ENCODE assay signal across 19 cellular contexts in genomic region chr13:20550799-20551198, GRCh38. TPM values are rescaled to one million over a fixed set of nuclear protein-coding genes. Genes with fewer than 3 reads are reported as not detected.
DNase-seq lines count a peak whose midpoint lies in the region; ATAC-seq, FAIRE-seq and TF ChIP-seq lines count a peak whose summit lies in the region.
"Had no signal": no experiment of that assay in that cellular context is flagged by ENCODE, and none has a peak within 500 bp of the region (broad histone marks: within the 10 kb centered on the region; RNA-seq: fewer than 3 reads in every experiment).

No MANE protein-coding gene starts in this region.

- H3K27me3 ChIP-seq in bronchial epithelial cell (ENCODE audit: control insufficient read depth, insufficient read depth, low read length) (no peaks in the 10 kb centered on the region), layer of hippocampus (ENCODE audit: control insufficient read depth, insufficient read depth, low read length) (no peaks in the 10 kb centered on the region), Caco-2 (replicated peaks; ENCODE audit: control insufficient read depth, insufficient read depth, low read length) (no peaks in the 10 kb centered on the region)
- H3K27me3 ChIP-seq: brain microvascular endothelial cell had no signal

- intact Hi-C loops in sciatic nerve (cut with DNase I) (no loop called here), Caco-2 (cut with micrococcal nuclease; ENCODE audit: unreplicated experiment) (loop anchor here (1.0 kb wide), 1 partner anchor 55 kb away; no protein-coding TSS in a partner anchor)

- no peak overlapping the region for H3K4me3 ChIP-seq in bronchial epithelial cell (ENCODE audit: low read depth, low read length)
- no peak overlapping the region for H3K4me3 ChIP-seq in Caco-2 (ENCODE audit: low read depth, low read length)
- H3K4me3 ChIP-seq: skin epidermis had no signal

- H3K27me3 Mint-ChIP-seq in mesothelial cell of epicardium (ENCODE audit: low read depth) (no peaks in the 10 kb centered on the region), Caco-2 (ENCODE audit: insufficient read depth, unreplicated experiment) (no peaks in the 10 kb centered on the region)

- H3K9me3 ChIP-seq in Caco-2: no peaks in the 10 kb centered on the region; the same call in 1 of the 2 replicates

- CTCF ChIA-PET in Caco-2 (lab: Charles Lee): no interaction called here

- peaks cover 7% of the 10 kb centered on the region for H3K4me1 ChIP-seq in Caco-2

- H3K4me3 Mint-ChIP-seq in mesothelial cell of epicardium (no peak overlapping the region), Caco-2 (ENCODE audit: unreplicated experiment) (no peak overlapping the region)
- H3K4me3 Mint-ChIP-seq: activated naive CD8-positive, alpha-beta T cell treated with anti-CD3 and anti-CD28 coated beads, Interleukin-2, amount 10 ng/mL, durations not matched to agents 7 days and 5 days; activated T-cell treated with anti-CD3 and anti-CD28 coated beads, Interleukin-2, amount 50 U/mL, for 72 hours; natural killer cell had no signal

- H3K36me3 ChIP-seq in bronchial epithelial cell (ENCODE audit: control insufficient read depth, insufficient read depth, low read length) (no peaks in the 10 kb centered on the region), Caco-2 (ENCODE audit: control insufficient read depth, insufficient read depth, low read length) (no peaks in the 10 kb centered on the region)
- H3K36me3 ChIP-seq: brain microvascular endothelial cell had no signal

- BruUV-seq in Caco-2 (replicated peaks; lab: Mats Ljungman, UMichigan): no TSS peak

- TF ChIP-seq CTCF in bronchial epithelial cell (IDR thresholded peaks at IDR 0.05; ENCODE audit: insufficient read depth, low read length, severe bottlenecking): no peak
- no peak for TF ChIP-seq CTCF in mesothelial cell of epicardium (IDR thresholded peaks at IDR 0.05; ENCODE audit: unreplicated experiment)
- TF ChIP-seq CTCF in Caco-2 (IDR thresholded peaks at IDR 0.05; ENCODE audit: insufficient read depth in 1 of 2, low read depth in 1 of 2, low read length in 1 of 2, severe bottlenecking in 1 of 2, unreplicated experiment in 1 of 2): no peak

- H3K4me1 Mint-ChIP-seq in mesothelial cell of epicardium: peaks cover 17% of the 10 kb centered on the region
- H3K4me1 Mint-ChIP-seq in Caco-2 (ENCODE audit: low read depth, unreplicated experiment): no peaks in the 10 kb centered on the region

- H3K36me3 Mint-ChIP-seq in mesothelial cell of epicardium: no peaks in the 10 kb centered on the region
- H3K36me3 Mint-ChIP-seq in Caco-2 (ENCODE audit: insufficient read depth, unreplicated experiment): no peaks in the 10 kb centered on the region
- H3K36me3 Mint-ChIP-seq: activated naive CD8-positive, alpha-beta T cell treated with anti-CD3 and anti-CD28 coated beads, Interleukin-2, amount 10 ng/mL, durations not matched to agents 7 days and 5 days; natural killer cell had no signal

- H3K27ac ChIP-seq in layer of hippocampus (ENCODE audit: low read depth, low read length): peak overlapping the region; percentile 81
- H3K27ac ChIP-seq: brain microvascular endothelial cell had no signal

- H3K9me3 Mint-ChIP-seq in mesothelial cell of epicardium (no peaks in the 10 kb centered on the region), Caco-2 (ENCODE audit: unreplicated experiment) (no peaks in the 10 kb centered on the region)
- H3K9me3 Mint-ChIP-seq: activated naive CD8-positive, alpha-beta T cell treated with anti-CD3 and anti-CD28 coated beads, Interleukin-2, amount 10 ng/mL, durations not matched to agents 7 days and 5 days; activated T-cell treated with anti-CD3 and anti-CD28 coated beads, Interleukin-2, amount 50 U/mL, for 72 hours; natural killer cell had no signal

- FAIRE-seq in bronchial epithelial cell (lab: Jason Lieb, UNC): no peak

- peak; percentile 7 for DNase-seq in EL
- peak; percentile 24 for DNase-seq in LHCN-M2 (ENCODE audit: low read depth)
- peak; percentile 4 for DNase-seq in bronchial epithelial cell (ENCODE audit: low read depth)
- DNase-seq in mesothelial cell of epicardium (ENCODE audit: low spot score in 2 of 2, unreplicated experiment in 2 of 2): no peak
- no peak for DNase-seq in sciatic nerve (ENCODE audit: low spot score)
- no peak for DNase-seq in Caco-2
- DNase-seq: activated naive CD8-positive, alpha-beta T cell treated with anti-CD3 and anti-CD28 coated beads, Interleukin-2, amount 10 ng/mL, durations not matched to agents 7 days and 5 days; activated T-cell treated with anti-CD3 and anti-CD28 coated beads, Interleukin-2, amount 50 U/mL, for 72 hours; brain microvascular endothelial cell; islet precursor cell; mesenchymal stem cell; natural killer cell; NCI-H187 treated with DMSO at 0.1 percent for 48 hours; SHP77; stimulated activated CD4-positive, alpha-beta T cell treated with anti-CD3 and anti-CD28 coated beads, Interleukin-4, amount 100 ng/mL, for 24 hours had no signal

- ATAC-seq in sciatic nerve: no peak
- no peak for ATAC-seq in HG03378 (IDR thresholded peaks at IDR 0.05; ENCODE audit: unreplicated experiment)
- ATAC-seq: activated CD4-positive, CD25-positive, alpha-beta regulatory T cell treated with anti-CD3 and anti-CD28 coated beads, Interleukin-2, amount 50 U/mL, for 24 hours; activated T-cell treated with anti-CD3 and anti-CD28 coated beads, Interleukin-2, amount 50 U/mL, for 72 hours; natural killer cell had no signal

- H3K27ac Mint-ChIP-seq in mesothelial cell of epicardium (no peak overlapping the region), Caco-2 (ENCODE audit: unreplicated experiment) (no peak overlapping the region)
- H3K27ac Mint-ChIP-seq: activated naive CD8-positive, alpha-beta T cell treated with anti-CD3 and anti-CD28 coated beads, Interleukin-2, amount 10 ng/mL, durations not matched to agents 7 days and 5 days; activated T-cell treated with anti-CD3 and anti-CD28 coated beads, Interleukin-2, amount 50 U/mL, for 72 hours; natural killer cell had no signal

- POLR2A ChIA-PET in Caco-2 (lab: Charles Lee): interaction anchor here (0.7 kb wide), 1 partner anchor 166 kb away, joined by 4 read pairs; no protein-coding TSS in a partner anchor

RNA-seq across cellular contexts. Expression of gene IFT88, which starts 16.2 kb away (rescaled TPM):
- total RNA-seq in LHCN-M2 (2014; rRNA removed) (18.0 and 18.7 TPM in 2 replicates), bronchial epithelial cell (4.5 and 6.3 TPM in 2 replicates), mesothelial cell of epicardium (28.5 to 30.0 TPM (median 28.8 TPM) in 3 replicates), sciatic nerve (20.5 TPM), Caco-2 (2022) (12.1 and 12.4 TPM in 2 replicates)
- 5.1 TPM for polyA plus RNA-seq in LHCN-M2 (2012)

RNA-seq across cellular contexts. Expression of gene CRYL1, which starts 25.1 kb away (rescaled TPM):
- total RNA-seq in LHCN-M2 (2014; rRNA removed) (11.5 and 13.0 TPM in 2 replicates), bronchial epithelial cell (17.9 and 35.2 TPM in 2 replicates), mesothelial cell of epicardium (26.9 to 29.7 TPM (median 29.4 TPM) in 3 replicates), sciatic nerve (44.8 TPM), Caco-2 (2022) (4.3 and 6.7 TPM in 2 replicates)
- polyA plus RNA-seq in LHCN-M2 (2012): 12.1 TPM

Comparison
In these comparisons a context has a peak if more than half of its experiments do, and no peak if none do; other contexts are left out.
1. DNase-seq: peak in EL (single experiment), LHCN-M2 (single experiment) and bronchial epithelial cell (single experiment); none in mesothelial cell of epicardium (0 of 2), sciatic nerve (single experiment) and Caco-2 (0 of 2).